In the genomic region with DNA sequence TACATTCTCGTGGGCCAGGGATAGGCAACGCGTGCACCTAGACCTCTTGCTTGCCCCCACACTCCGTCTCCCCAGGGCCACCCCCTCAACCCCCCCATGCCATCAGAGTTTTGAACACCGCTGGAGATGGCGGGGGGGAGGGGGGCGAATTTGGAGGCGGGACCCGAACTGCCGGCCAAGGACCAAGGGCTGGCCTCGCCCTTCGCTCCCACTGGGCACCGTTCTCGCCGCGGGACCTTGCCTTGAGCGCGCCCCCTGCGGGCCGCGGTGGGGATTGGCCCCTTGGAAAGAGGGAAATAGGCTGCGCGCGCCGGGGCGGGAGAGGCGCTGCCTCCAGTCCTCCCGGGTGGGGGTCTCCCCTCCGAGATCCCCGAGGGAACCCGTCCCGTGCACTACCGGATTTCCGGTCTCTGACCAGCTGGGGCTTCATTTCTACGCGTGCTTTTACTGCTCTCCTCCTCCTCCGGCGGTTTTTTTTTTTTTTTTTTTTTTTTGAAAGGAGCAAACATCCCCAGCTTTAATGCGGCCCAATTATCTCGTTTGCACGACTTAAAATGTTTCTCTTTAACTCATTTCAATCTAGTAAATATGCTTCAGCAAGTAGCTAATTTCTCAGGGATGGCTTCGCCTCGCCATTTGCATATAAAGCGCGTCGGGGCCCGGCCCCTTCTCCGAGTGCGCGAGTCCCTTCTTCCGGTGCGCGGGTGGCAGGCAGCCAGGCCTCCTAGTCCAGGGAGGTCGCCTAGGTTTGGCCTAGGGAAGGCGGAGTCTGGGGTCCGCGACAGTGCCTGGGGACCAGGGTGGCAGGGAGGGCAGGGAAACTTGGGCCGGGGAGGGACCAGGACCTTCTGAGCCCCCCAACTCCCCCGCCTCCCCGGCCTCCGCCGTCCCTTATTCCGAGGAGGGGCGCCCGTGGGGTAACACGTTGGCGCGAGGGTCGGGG, we compare ENCODE assay signal across 8 cellular contexts. TPM values are rescaled to one million over a fixed set of nuclear protein-coding genes. Genes with fewer than 3 reads are reported as not detected.
DNase-seq lines count a peak whose midpoint lies in the region; TF ChIP-seq lines count a peak whose summit lies in the region.

No MANE protein-coding gene starts in this region.

- no peak overlapping the region for H3K27ac ChIP-seq in breast epithelium

- DNase-seq in AG09309 (ENCODE audit: low read depth) (no peak), GM19238 (ENCODE audit: insufficient read length, low spot score) (peak; percentile 53), NCI-H82 (lab: John Stamatoyannopoulos, UW) (peak; percentile 87), breast epithelium (ENCODE audit: low spot score in 2 of 2) (no peak), inferior parietal cortex (ENCODE audit: extremely low spot score) (peak; percentile 36), NOMO-1 treated with DMSO at 0.1 percent for 48 hours (lab: John Stamatoyannopoulos, UW; ENCODE audit: unreplicated experiment) (no peak), NCI-H2107 (lab: John Stamatoyannopoulos, UW) (no peak)
- peak; percentile 65 for DNase-seq in stimulated activated CD4-positive, alpha-beta T cell treated with anti-CD3 and anti-CD28 coated beads, Interleukin-15, amount 100 ng/mL, for 24 hours

- H3K36me3 ChIP-seq in breast epithelium: no peaks in the 10 kb centered on the region

- TF ChIP-seq CTCF in AG09309 (IDR thresholded peaks at IDR 0.05; ENCODE audit: control insufficient read depth, insufficient read depth, low read depth, low read length, missing control alignments) (peak; percentile 88), breast epithelium (IDR thresholded peaks at IDR 0.05) (peak in 2 of 3 donors; percentile 58 to 64)

- peak overlapping the region; percentile 53 for H3K4me3 ChIP-seq in AG09309 (ENCODE audit: control insufficient read depth, low read depth, low read length)
- H3K4me3 ChIP-seq in breast epithelium: peak overlapping the region; percentile 17 to 51 (median 28)

- no peak for TF ChIP-seq POLR2A in breast epithelium (IDR thresholded peaks at IDR 0.05)

- H3K27me3 ChIP-seq in breast epithelium: peaks cover 4 to 72% of the 10 kb centered on the region in 2 donors

- intact Hi-C loops in breast epithelium (cut with DNase I; ENCODE audit: low total_unique reads): loop anchor here (10.0 kb wide), 1 partner anchor 413 kb away; no protein-coding TSS in a partner anchor

- H3K9me3 ChIP-seq in breast epithelium: no peaks in the 10 kb centered on the region

- H3K4me1 ChIP-seq in breast epithelium: peaks cover 0 to 8% of the 10 kb centered on the region in 2 donors

RNA-seq across cellular contexts. Expression of gene GBX2, which starts 10.1 kb away (rescaled TPM):
- total RNA-seq in breast epithelium: not detected

Comparison
In these comparisons a context has a peak if more than half of its experiments do, and no peak if none do; other contexts are left out.
1. DNase-seq: peak in GM19238 (single experiment), NCI-H82 (single experiment), inferior parietal cortex (single experiment) and stimulated activated CD4-positive, alpha-beta T cell treated with anti-CD3 and anti-CD28 coated beads, Interleukin-15, amount 100 ng/mL, for 24 hours (single experiment); none in AG09309 (single experiment), breast epithelium (0 of 2), NOMO-1 treated with DMSO at 0.1 percent for 48 hours (single experiment) and NCI-H2107 (single experiment).